In the genomic region with DNA sequence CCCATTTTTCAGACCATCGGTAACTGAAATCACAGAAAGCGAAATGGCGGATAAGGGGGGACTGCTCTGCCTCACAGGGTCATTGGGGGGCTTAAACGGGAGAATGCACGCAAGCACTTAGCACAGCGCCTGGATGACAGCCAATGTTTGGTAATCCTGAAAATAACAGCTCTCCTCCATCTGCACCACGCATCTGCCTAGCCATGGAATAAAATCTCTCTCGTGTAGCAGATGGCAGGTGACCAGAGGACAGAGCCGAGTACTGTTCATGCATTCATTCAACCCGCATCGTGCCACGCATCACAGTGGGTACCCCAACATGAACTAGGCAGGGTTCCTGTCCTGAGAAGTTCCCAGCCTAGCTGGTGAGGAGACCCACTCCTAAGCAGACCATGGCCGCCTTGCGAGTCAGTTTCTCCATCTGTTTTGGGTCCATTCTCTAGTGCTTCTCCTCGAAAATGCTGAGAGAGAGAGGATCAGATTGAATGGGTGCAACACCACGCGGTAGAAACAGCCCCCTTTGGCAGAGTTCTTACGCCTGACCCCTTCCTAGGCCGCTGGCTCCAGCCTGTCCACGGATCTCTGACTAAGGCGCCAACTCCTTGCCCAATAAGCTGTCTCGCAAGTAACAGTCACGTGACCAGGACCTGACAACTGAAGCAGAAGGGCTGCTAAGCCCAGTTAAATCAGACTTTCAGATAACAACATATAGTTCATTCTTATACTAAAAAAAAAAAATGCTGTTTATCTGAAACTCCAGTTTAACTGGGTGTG, we compare ENCODE assay signal across 10 cellular contexts. TPM values are rescaled to one million over a fixed set of nuclear protein-coding genes. Genes with fewer than 3 reads are reported as not detected.
DNase-seq lines count a peak whose midpoint lies in the region; ATAC-seq and TF ChIP-seq lines count a peak whose summit lies in the region.
"Had no signal": no experiment of that assay in that cellular context is flagged by ENCODE, and none has a peak within 500 bp of the region (broad histone marks: within the 10 kb centered on the region; RNA-seq: fewer than 3 reads in every experiment).

No MANE protein-coding gene starts in this region.

- WGBS in aorta, 2 donors = 68 to 77% methylated on average over 23 of the region's 23 CpGs

- H3K4me3 ChIP-seq in coronary artery (no peak overlapping the region), lower lobe of right lung (no peak overlapping the region), aorta (ENCODE audit: low read length in 2 of 2) (no peak overlapping the region)
- H3K4me3 ChIP-seq: thyroid gland had no signal

- H3K27me3 ChIP-seq in lower lobe of right lung (ENCODE audit: low read depth) (no peaks in the 10 kb centered on the region), aorta (ENCODE audit: control insufficient read depth in 1 of 2, insufficient read depth in 2 of 2, low read length in 1 of 2) (no peaks in the 10 kb centered on the region)
- H3K27me3 ChIP-seq: thyroid gland had no signal

- H3K27ac ChIP-seq in coronary artery (peak overlapping the region in 1 of 2 donors; percentile 78), lower lobe of right lung (peak overlapping the region; percentile 31), aorta (ENCODE audit: low read depth in 1 of 2, low read length in 2 of 2) (no peak overlapping the region)
- H3K27ac ChIP-seq: thyroid gland had no signal

- intact Hi-C loops in Right ventricle myocardium inferior (cut with DNase I) (no loop called here), cardiac septum (cut with DNase I) (no loop called here), lower lobe of right lung (cut with DNase I) (no loop called here), aorta (cut with DNase I) (no loop called here)

- H3K36me3 ChIP-seq in lower lobe of right lung = no peaks in the 10 kb centered on the region
- no peaks in the 10 kb centered on the region for H3K36me3 ChIP-seq in aorta (ENCODE audit: control insufficient read depth in 1 of 2, insufficient read depth in 2 of 2, low read length in 1 of 2)
- H3K36me3 ChIP-seq: thyroid gland had no signal

- DNase-seq in Right ventricle myocardium inferior (ENCODE audit: missing footprints) (no peak), cardiac septum (ENCODE audit: low spot score) (no peak), coronary artery (ENCODE audit: low spot score) (peak; percentile 75), lower lobe of right lung (no peak), aorta (no peak)
- DNase-seq: thyroid gland had no signal

- TF ChIP-seq CTCF in coronary artery (IDR thresholded peaks at IDR 0.05) (no peak), lower lobe of right lung (IDR thresholded peaks at IDR 0.05) (no peak)

- peaks cover 10% of the 10 kb centered on the region for H3K9me3 ChIP-seq in lower lobe of right lung
- H3K9me3 ChIP-seq in aorta (ENCODE audit: control insufficient read depth, low read length) = no peaks in the 10 kb centered on the region
- H3K9me3 ChIP-seq: thyroid gland had no signal

- ATAC-seq in Right ventricle myocardium inferior (peak; percentile 64), lower lobe of right lung (peak; percentile 70 to 74), aorta (ENCODE audit: low FRiP score) (peak; percentile 60), GM19035 (IDR thresholded peaks at IDR 0.05; ENCODE audit: unreplicated experiment) (no peak), HG03457 (IDR thresholded peaks at IDR 0.05; ENCODE audit: unreplicated experiment) (no peak), GM18907 (IDR thresholded peaks at IDR 0.05; ENCODE audit: unreplicated experiment) (no peak)

- H3K4me1 ChIP-seq in lower lobe of right lung (peaks cover 6% of the 10 kb centered on the region), aorta (ENCODE audit: control insufficient read depth in 1 of 2, insufficient read depth in 2 of 2, low read length in 2 of 2) (no peaks in the 10 kb centered on the region)
- H3K4me1 ChIP-seq: thyroid gland had no signal

RNA-seq across cellular contexts. Expression of a gene that starts 7.3 kb away (rescaled TPM):
- not detected for total RNA-seq in Right ventricle myocardium inferior
- 0.43 TPM for total RNA-seq in cardiac septum
- total RNA-seq in lower lobe of right lung = 0.68 TPM
- 1 to 10 TPM in 1 of 2 donors, under 1 TPM in 1; 0.16 to 1.4 TPM for total RNA-seq in aorta
- under 1 TPM in 1 of 2 donors, not detected in 1; 0.25 TPM for polyA plus RNA-seq in aorta
- total RNA-seq: OCI-LY7 had no signal

Comparison
In these comparisons a context has a peak if more than half of its experiments do, and no peak if none do; other contexts are left out.
1. ATAC-seq: peak in Right ventricle myocardium inferior (single experiment), lower lobe of right lung (2 of 2) and aorta (single experiment); none in GM19035 (single experiment), HG03457 (single experiment) and GM18907 (single experiment).